In genomic region chrX:119502727-119503483, GRCh38 we compare ENCODE assay signal across 8 cellular contexts. TPM values are rescaled to one million over a fixed set of nuclear protein-coding genes. Genes with fewer than 3 reads are reported as not detected.
A peak's percentile ranks its signal among the peaks of the same experiment; 100 is the strongest.
DNase-seq lines count a peak whose midpoint lies in the region; ATAC-seq, FAIRE-seq and TF ChIP-seq lines count a peak whose summit lies in the region.

No MANE protein-coding gene starts in this region.

- peak; percentile 25 to 36; a peak in 4 of 5 replicates for TF ChIP-seq RAD21 in A549 (conservative IDR thresholded peaks at IDR 0.05 in 1 of 2, IDR thresholded peaks at IDR 0.05 in 1 of 2)

- peak; percentile 98 for FAIRE-seq in A549 (lab: Jason Lieb, UNC)
- FAIRE-seq in D721Med (lab: Jason Lieb, UNC): no peak

- H3K27ac ChIP-seq in A549: peak overlapping the region; percentile 90 to 100
- peak overlapping the region; percentile 26 to 53 for H3K27ac ChIP-seq in left lung
- H3K27ac ChIP-seq in aorta (ENCODE audit: low read depth in 1 of 2, low read length in 2 of 2): peak overlapping the region; percentile 20 to 99
- no peak overlapping the region for H3K27ac ChIP-seq in Karpas-422 (ENCODE audit: low read length)

- no peaks in the 10 kb centered on the region for H3K9me2 ChIP-seq in Karpas-422 (replicated peaks; ENCODE audit: insufficient read depth, low read length)

- peak overlapping the region; percentile 77 for H3K27ac Mint-ChIP-seq in activated naive CD4-positive, alpha-beta T cell treated with anti-CD3 and anti-CD28 coated beads for 36 hours

- TF ChIP-seq EP300 in A549 (IDR thresholded peaks at IDR 0.05): no peak

- H3K79me2 ChIP-seq in Karpas-422 (ENCODE audit: low read length): no peaks in the 10 kb centered on the region

- TF ChIP-seq POLR2A in A549 (IDR thresholded peaks at IDR 0.05; ENCODE audit: low read length): peak; percentile 39

- H3K4me3 Mint-ChIP-seq in activated naive CD4-positive, alpha-beta T cell treated with anti-CD3 and anti-CD28 coated beads for 36 hours: no peak overlapping the region

- POLR2A ChIA-PET in A549 (lab: Yijun Ruan, JAX): interaction anchor here (0.8 to 1.9 kb wide), 8 partner anchors 9 to 266 kb away, joined by 3 to 15 read pairs (median 5); partner anchors contain the start of gene SLC25A5

- H3K36me3 ChIP-seq in MG63 (no peaks in the 10 kb centered on the region), left lung (no peaks in the 10 kb centered on the region), aorta (ENCODE audit: control insufficient read depth in 1 of 2, insufficient read depth in 2 of 2, low read length in 1 of 2) (no peaks in the 10 kb centered on the region), Karpas-422 (ENCODE audit: insufficient read depth, low read length) (no peaks in the 10 kb centered on the region)

- 2% methylated on average over 8 of the region's 11 CpGs for WGBS in A549 (ENCODE audit: missing lambda C conversion rate)
- 10 to 34% methylated on average over 11 of the region's 11 CpGs for WGBS in aorta, 2 donors

- no peaks in the 10 kb centered on the region for H3K27me3 ChIP-seq in MG63
- H3K27me3 ChIP-seq in left lung: no peaks in the 10 kb centered on the region
- H3K27me3 ChIP-seq in aorta (ENCODE audit: control insufficient read depth in 1 of 2, insufficient read depth in 2 of 2, low read length in 1 of 2): no peaks in the 10 kb centered on the region
- no peaks in the 10 kb centered on the region for H3K27me3 ChIP-seq in Karpas-422 (ENCODE audit: low read length)

- no peaks in the 10 kb centered on the region for H4K20me1 ChIP-seq in Karpas-422 (ENCODE audit: insufficient read depth, low read depth, low read length)

- CTCF ChIA-PET in A549 (lab: Yijun Ruan, JAX): interaction anchor here (0.6 to 31.5 kb wide), 4 partner anchors 9 to 58 kb away, joined by 3 to 814 read pairs (median 14); no protein-coding TSS in a partner anchor
- CTCF ChIA-PET in activated naive CD4-positive, alpha-beta T cell treated with anti-CD3 and anti-CD28 coated beads for 36 hours (lab: Charles Lee): interaction anchor here (0.7 to 1.0 kb wide), 4 partner anchors 15 to 31 kb away, joined by 3 to 5 read pairs (median 4); no protein-coding TSS in a partner anchor

- no peaks in the 10 kb centered on the region for H3K9me3 Mint-ChIP-seq in activated naive CD4-positive, alpha-beta T cell treated with anti-CD3 and anti-CD28 coated beads for 36 hours

- TF ChIP-seq CTCF in A549 (IDR thresholded peaks at IDR 0.05) (no peak; the same call in 2 of the 3 replicates), left lung (IDR thresholded peaks at IDR 0.05) (no peak), D721Med (IDR thresholded peaks at IDR 0.05; ENCODE audit: insufficient read depth, missing control alignments) (no peak)

- intact Hi-C loops in activated naive CD4-positive, alpha-beta T cell treated with anti-CD3 and anti-CD28 coated beads for 36 hours (cut with micrococcal nuclease): loop anchor here (2.0 kb wide), 2 partner anchors 20 to 34 kb away; partner anchors contain the start of gene SLC25A5
- intact Hi-C loops in left lung (cut with DNase I): no loop called here
- intact Hi-C loops in aorta (cut with DNase I): no loop called here

- no peak overlapping the region for H2AFZ ChIP-seq in Karpas-422 (ENCODE audit: low read length)

- H3K4me2 ChIP-seq in A549: peak overlapping the region; percentile 79
- no peak overlapping the region for H3K4me2 ChIP-seq in Karpas-422 (ENCODE audit: low read depth, low read length, poor library complexity, severe bottlenecking)

- H3K9ac ChIP-seq in Karpas-422 (ENCODE audit: low read length): no peak overlapping the region

- H3K9me3 ChIP-seq in A549 (no peaks in the 10 kb centered on the region), MG63 (no peaks in the 10 kb centered on the region), left lung (no peaks in the 10 kb centered on the region), aorta (ENCODE audit: control insufficient read depth, low read length) (no peaks in the 10 kb centered on the region), Karpas-422 (ENCODE audit: low read length) (no peaks in the 10 kb centered on the region)

- ATAC-seq in A549: peak; percentile 85 to 91
- ATAC-seq in left lung: peak; percentile 79
- peak; percentile 41 for ATAC-seq in aorta (ENCODE audit: low FRiP score)

- DNase-seq in A549 (ENCODE audit: low read depth in 1 of 2, low spot score in 1 of 2) (peak; percentile 78 to 96), MG63 (peak; percentile 38), left lung (peak in 1 of 2 donors; percentile 63), aorta (peak in 1 of 2 donors; percentile 57), D721Med (ENCODE audit: insufficient read length, low spot score) (no peak), SHP77 treated with DMSO at 0.1 percent for 48 hours (lab: John Stamatoyannopoulos, UW) (no peak), Karpas-422 (no peak)
- DNase-seq in activated naive CD4-positive, alpha-beta T cell treated with anti-CD3 and anti-CD28 coated beads for 36 hours: peak; percentile 49

- peaks cover 16% of the 10 kb centered on the region for H3K4me1 Mint-ChIP-seq in activated naive CD4-positive, alpha-beta T cell treated with anti-CD3 and anti-CD28 coated beads for 36 hours (ENCODE audit: low read depth)

- H3K4me1 ChIP-seq in A549 (peaks cover 62% of the 10 kb centered on the region), left lung (peaks cover 0 to 8% of the 10 kb centered on the region in 2 donors), aorta (ENCODE audit: control insufficient read depth in 1 of 2, insufficient read depth in 2 of 2, low read length in 2 of 2) (peaks cover 0 to 2% of the 10 kb centered on the region in 2 donors), Karpas-422 (ENCODE audit: low read length) (peaks cover 2% of the 10 kb centered on the region; the same call in 1 of the 2 replicates)

- no peaks in the 10 kb centered on the region for H3K27me3 Mint-ChIP-seq in activated naive CD4-positive, alpha-beta T cell treated with anti-CD3 and anti-CD28 coated beads for 36 hours (ENCODE audit: low read depth)

- no peaks in the 10 kb centered on the region for H3K36me3 Mint-ChIP-seq in activated naive CD4-positive, alpha-beta T cell treated with anti-CD3 and anti-CD28 coated beads for 36 hours (ENCODE audit: low read depth)

- H3K4me3 ChIP-seq in A549 (no peak overlapping the region), MG63 (no peak overlapping the region), left lung (no peak overlapping the region), aorta (ENCODE audit: low read length in 2 of 2) (no peak overlapping the region), Karpas-422 (ENCODE audit: low read length) (no peak overlapping the region)

TF ChIP-seq in A549, 52 proteins besides CTCF, POLR2A, EP300 and RAD21 (continues in another document):
- TF ChIP-seq RNF2 (IDR thresholded peaks at IDR 0.05; ENCODE audit: borderline replicate concordance, low read depth): no peak
- peak; percentile 23; the same call in 1 of the 3 replicates for TF ChIP-seq SMC3 (IDR thresholded peaks at IDR 0.05)
- TF ChIP-seq JUNB (IDR thresholded peaks at IDR 0.05): no peak
- TF ChIP-seq FOSB (CRISPR knock-in tag; IDR thresholded peaks at IDR 0.05): 0 out of 2 replicates have a peak, but pooled peaks have one; percentile 52
- no peak for TF ChIP-seq PBX3 (IDR thresholded peaks at IDR 0.05)
- TF ChIP-seq HOXB5 (CRISPR knock-in tag; IDR thresholded peaks at IDR 0.05): no peak
- TF ChIP-seq, protein P1, sequence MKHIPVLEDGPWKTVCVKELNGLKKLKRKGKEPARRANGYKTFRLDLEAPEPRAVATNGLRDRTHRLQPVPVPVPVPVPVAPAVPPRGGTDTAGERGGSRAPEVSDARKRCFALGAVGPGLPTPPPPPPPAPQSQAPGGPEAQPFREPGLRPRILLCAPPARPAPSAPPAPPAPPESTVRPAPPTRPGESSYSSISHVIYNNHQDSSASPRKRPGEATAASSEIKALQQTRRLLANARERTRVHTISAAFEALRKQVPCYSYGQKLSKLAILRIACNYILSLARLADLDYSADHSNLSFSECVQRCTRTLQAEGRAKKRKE (CRISPR knock-in tag; IDR thresholded peaks at IDR 0.05; ENCODE audit: low read depth): no peak
- no peak for TF ChIP-seq RCOR1 (IDR thresholded peaks at IDR 0.05; ENCODE audit: low read depth, low read length)
- TF ChIP-seq, protein P2, sequence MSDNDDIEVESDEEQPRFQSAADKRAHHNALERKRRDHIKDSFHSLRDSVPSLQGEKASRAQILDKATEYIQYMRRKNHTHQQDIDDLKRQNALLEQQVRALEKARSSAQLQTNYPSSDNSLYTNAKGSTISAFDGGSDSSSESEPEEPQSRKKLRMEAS (IDR thresholded peaks at IDR 0.05): peak; percentile 38
- TF ChIP-seq GATA3 (IDR thresholded peaks at IDR 0.05; ENCODE audit: borderline replicate concordance): no peak
- TF ChIP-seq CHD2 (IDR thresholded peaks at IDR 0.05; ENCODE audit: low read length, partially characterized antibody): no peak
- 0 out of 2 replicates have a peak, but pooled peaks have one; percentile 65 for TF ChIP-seq HOXB13 (CRISPR knock-in tag; IDR thresholded peaks at IDR 0.05; ENCODE audit: low read depth)
- TF ChIP-seq NPAS2 (CRISPR knock-in tag; IDR thresholded peaks at IDR 0.05; ENCODE audit: borderline replicate concordance): no peak

RNA-seq across cellular contexts. Expression of gene SLC25A5, which starts 34.7 kb away (rescaled TPM):
- polyA plus RNA-seq in A549 (2011; rRNA removed): 739 and 750 TPM in 2 replicates
- 992 and 1,002 TPM in 2 replicates for polyA plus RNA-seq in A549 (2012; cell fraction: cytosol; rRNA removed)
- 1,027 and 1,105 TPM in 2 replicates for polyA plus RNA-seq in A549 (2012; cell fraction: nucleus; rRNA removed)
- 604 to 638 TPM (median 625 TPM) in 3 replicates for polyA plus RNA-seq in A549 (2017; fragmentation: RNase III; extraction: RNeasy Plus Mini Kit Qiagen cat#74134 plus additional on column Dnase treatment)
- polyA minus RNA-seq in A549 (2011; rRNA and poly(A)+ RNA removed): 805 and 878 TPM in 2 replicates
- total RNA-seq in MG63 (2014; rRNA removed; shearing (Covaris generic); ENCODE audit: low replicate concordance): 49.0 and 68.0 TPM in 2 replicates
- 100 to 1,000 TPM; 846 to 855 TPM for total RNA-seq in activated naive CD4-positive, alpha-beta T cell treated with anti-CD3 and anti-CD28 coated beads for 36 hours
- 100 to 1,000 TPM; 348 to 392 TPM for total RNA-seq in left lung
- total RNA-seq in aorta: 100 to 1,000 TPM; 103 to 133 TPM
- 100 to 1,000 TPM; 155 to 392 TPM for polyA plus RNA-seq in aorta
- 364 and 450 TPM in 2 replicates for total RNA-seq in Karpas-422 (2014; rRNA removed; shearing (Covaris generic); ENCODE audit: low replicate concordance)

Comparison
In these comparisons a context has a peak if more than half of its experiments do, and no peak if none do; other contexts are left out.
1. DNase-seq: peak in A549 (2 of 2), MG63 (single experiment) and activated naive CD4-positive, alpha-beta T cell treated with anti-CD3 and anti-CD28 coated beads for 36 hours (single experiment); none in D721Med (single experiment), SHP77 treated with DMSO at 0.1 percent for 48 hours (single experiment) and Karpas-422 (single experiment).
2. Peak in every context shown above with its lines, with median percentiles within 50 percentile points of each other: ATAC-seq.